Comparison of ENCODE assay signal across 6 cellular contexts in genomic region chr17:28716740-28717577, GRCh38. TPM values are rescaled to one million over a fixed set of nuclear protein-coding genes. Genes with fewer than 3 reads are reported as not detected.
DNase-seq lines count a peak whose midpoint lies in the region; ATAC-seq and TF ChIP-seq lines count a peak whose summit lies in the region.

No MANE protein-coding gene starts in this region.

- 1 to 5% (median 2%) methylated on average over 38 to 63 of the region's 63 CpGs for WGBS in ovary, 3 donors

- intact Hi-C loops in ovary (cut with DNase I) = loop anchor here in 1 of 4 donors (5.0 kb wide), 1 partner anchor 55 kb away; the partner anchor contains the start of genes SDF2 and SUPT6H

- H3K4me3 ChIP-seq in HFF-Myc (replicated peaks; ENCODE audit: low read depth, low read length) (peak overlapping the region; percentile 99), ovary (peak overlapping the region; percentile 72)

- H3K27ac ChIP-seq in cingulate gyrus (ENCODE audit: low read depth, low read length) = peak overlapping the region; percentile 65
- H3K27ac ChIP-seq in ovary = peak overlapping the region; percentile 91 to 97

- TF ChIP-seq CTCF in HFF-Myc (IDR thresholded peaks at IDR 0.05; ENCODE audit: low read depth, low read length, missing control alignments) (no peak), ovary (IDR thresholded peaks at IDR 0.05) (no peak)

- no peaks in the 10 kb centered on the region for H3K36me3 ChIP-seq in ovary

- no peaks in the 10 kb centered on the region for H3K9me3 ChIP-seq in ovary

- peak; percentile 11 for TF ChIP-seq POLR2A in ovary (IDR thresholded peaks at IDR 0.05)

- no peak for ATAC-seq in HG02571 (IDR thresholded peaks at IDR 0.05; ENCODE audit: unreplicated experiment)
- no peak for ATAC-seq in HG02884 (IDR thresholded peaks at IDR 0.05; ENCODE audit: unreplicated experiment)

- DNase-seq in HFF-Myc (ENCODE audit: extremely low read depth, low read depth) (no peak), ovary (peak; percentile 49 to 75 (median 69))
- no peak for DNase-seq in activated naive CD4-positive, alpha-beta T cell treated with anti-CD3 and anti-CD28 coated beads, Interleukin-2, amount 50 U/mL, for 16 hours

- H3K4me1 ChIP-seq in ovary (ENCODE audit: insufficient read depth) = peaks cover 15% of the 10 kb centered on the region

- TF ChIP-seq EP300 in ovary (IDR thresholded peaks at IDR 0.05) = no peak

- H3K27me3 ChIP-seq in ovary = no peaks in the 10 kb centered on the region

RNA-seq across cellular contexts. Expression of gene RAB34, which starts 0.7 kb away (rescaled TPM):
- total RNA-seq in ovary = 100 to 1,000 TPM; 149 to 222 (median 169) TPM
- 100 to 1,000 TPM; 196 to 208 TPM for polyA plus RNA-seq in ovary

RNA-seq across cellular contexts. Expression of gene RPL23A, which starts 2.8 kb away (rescaled TPM):
- total RNA-seq in ovary = 1,000 to 10,000 TPM; 1,369 to 3,979 (median 2,659) TPM
- 1,000 to 10,000 TPM; 2,997 to 3,153 TPM for polyA plus RNA-seq in ovary

RNA-seq across cellular contexts. Expression of gene PROCA1, which starts 5.3 kb away (rescaled TPM):
- 1 to 10 TPM; 4.0 to 6.7 (median 5.0) TPM for total RNA-seq in ovary
- polyA plus RNA-seq in ovary = 1 to 10 TPM; 2.7 to 6.5 TPM

RNA-seq across cellular contexts. Expression of gene TLCD1, which starts 9.1 kb away (rescaled TPM):
- total RNA-seq in ovary = 1 to 10 TPM in 6 of 7 donors, not detected in 1; 1.3 to 7.0 (median 1.6) TPM
- polyA plus RNA-seq in ovary = 1 to 10 TPM in 1 of 2 donors, under 1 TPM in 1; 0.75 to 5.1 TPM

RNA-seq across cellular contexts. Expression of gene NEK8, which starts 11.6 kb away (rescaled TPM):
- 1 to 10 TPM; 2.3 to 8.3 (median 3.4) TPM for total RNA-seq in ovary
- polyA plus RNA-seq in ovary = 1 to 10 TPM; 1.9 to 2.2 TPM

Comparison
In these comparisons a context has a peak if more than half of its experiments do, and no peak if none do; other contexts are left out.
1. DNase-seq: peak in ovary (5 of 5); none in HFF-Myc (single experiment) and activated naive CD4-positive, alpha-beta T cell treated with anti-CD3 and anti-CD28 coated beads, Interleukin-2, amount 50 U/mL, for 16 hours (single experiment).